ENCODE assay signal across 1 cellular context in the genomic region with DNA sequence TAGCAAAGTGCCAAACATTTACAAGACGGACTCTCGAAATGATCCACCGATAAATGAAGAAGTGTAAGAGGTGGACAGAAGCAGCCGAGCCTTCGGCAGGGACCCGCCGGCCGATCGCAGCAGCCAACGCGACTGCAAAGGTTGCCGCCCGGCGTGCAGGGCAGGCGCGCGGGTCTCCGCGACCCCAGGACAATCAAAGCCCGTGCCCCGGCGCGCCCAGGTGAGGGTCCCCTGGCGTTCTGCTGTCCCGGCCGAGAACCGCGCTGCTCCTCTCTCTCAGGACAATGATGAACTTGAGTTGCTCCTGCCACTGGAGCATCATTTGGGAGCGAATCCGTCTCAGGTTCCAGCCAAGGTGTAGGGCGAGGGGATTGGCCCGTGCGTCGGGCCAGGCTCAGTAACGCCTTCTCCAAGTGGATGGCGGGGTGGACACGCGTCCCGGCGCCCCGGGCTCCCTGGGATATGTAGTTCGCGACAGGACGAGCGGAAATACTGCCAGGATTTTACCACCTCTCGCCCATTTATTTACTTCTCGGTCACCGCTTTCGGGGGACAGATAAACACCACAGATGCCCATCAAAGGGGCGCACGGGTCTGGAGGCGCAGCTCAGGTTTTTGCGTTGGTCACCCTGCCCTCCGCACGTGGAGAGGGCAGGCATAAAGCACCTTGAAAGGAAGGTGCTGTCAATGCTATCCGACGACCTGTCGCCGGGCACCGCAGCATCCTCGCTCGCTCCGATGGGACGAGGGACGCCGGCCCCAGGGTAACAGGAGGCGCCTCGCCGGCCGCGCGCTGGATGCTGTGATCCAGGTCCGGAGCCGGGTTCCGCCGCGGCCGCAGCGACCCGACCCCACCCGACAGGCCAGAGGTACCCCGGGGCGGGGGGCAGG.
TF ChIP-seq lines count a peak whose summit lies in the region.

A gene with protein sequence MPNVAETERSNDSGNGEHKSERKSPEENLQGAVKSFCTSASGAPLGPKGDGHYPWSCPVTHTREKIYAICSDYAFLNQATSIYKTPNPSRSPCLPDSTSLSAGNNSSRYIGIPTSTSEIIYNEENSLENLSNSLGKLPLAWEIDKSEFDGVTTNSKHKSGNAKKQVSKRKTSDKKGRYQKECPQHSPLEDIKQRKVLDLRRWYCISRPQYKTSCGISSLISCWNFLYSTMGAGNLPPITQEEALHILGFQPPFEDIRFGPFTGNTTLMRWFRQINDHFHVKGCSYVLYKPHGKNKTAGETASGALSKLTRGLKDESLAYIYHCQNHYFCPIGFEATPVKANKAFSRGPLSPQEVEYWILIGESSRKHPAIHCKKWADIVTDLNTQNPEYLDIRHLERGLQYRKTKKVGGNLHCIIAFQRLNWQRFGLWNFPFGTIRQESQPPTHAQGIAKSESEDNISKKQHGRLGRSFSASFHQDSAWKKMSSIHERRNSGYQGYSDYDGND (plus strand): TSS at position 467 of the 891 bp plus-strand sequence. CDS start 8,149 bp downstream, outside the sequence.
A gene (minus strand): TSS at position 324 of the 891 bp plus-strand sequence. CDS start 306 bp downstream, at position 18.

TF ChIP-seq in GM12878, 131 proteins besides CTCF, POLR2A, EP300 and RAD21 (continued from another document and continues in another):
- TF ChIP-seq, protein P1, sequence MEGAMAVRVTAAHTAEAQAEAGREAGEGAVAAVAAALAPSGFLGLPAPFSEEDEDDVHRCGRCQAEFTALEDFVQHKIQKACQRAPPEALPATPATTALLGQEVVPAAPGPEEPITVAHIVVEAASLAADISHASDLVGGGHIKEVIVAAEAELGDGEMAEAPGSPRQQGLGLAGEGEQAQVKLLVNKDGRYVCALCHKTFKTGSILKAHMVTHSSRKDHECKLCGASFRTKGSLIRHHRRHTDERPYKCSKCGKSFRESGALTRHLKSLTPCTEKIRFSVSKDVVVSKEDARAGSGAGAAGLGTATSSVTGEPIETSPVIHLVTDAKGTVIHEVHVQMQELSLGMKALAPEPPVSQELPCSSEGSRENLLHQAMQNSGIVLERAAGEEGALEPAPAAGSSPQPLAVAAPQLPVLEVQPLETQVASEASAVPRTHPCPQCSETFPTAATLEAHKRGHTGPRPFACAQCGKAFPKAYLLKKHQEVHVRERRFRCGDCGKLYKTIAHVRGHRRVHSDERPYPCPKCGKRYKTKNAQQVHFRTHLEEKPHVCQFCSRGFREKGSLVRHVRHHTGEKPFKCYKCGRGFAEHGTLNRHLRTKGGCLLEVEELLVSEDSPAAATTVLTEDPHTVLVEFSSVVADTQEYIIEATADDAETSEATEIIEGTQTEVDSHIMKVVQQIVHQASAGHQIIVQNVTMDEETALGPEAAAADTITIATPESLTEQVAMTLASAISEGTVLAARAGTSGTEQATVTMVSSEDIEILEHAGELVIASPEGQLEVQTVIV (IDR thresholded peaks at IDR 0.05; ENCODE audit: borderline replicate concordance, partially characterized antibody) = peak; percentile 26
- TF ChIP-seq, protein P2, sequence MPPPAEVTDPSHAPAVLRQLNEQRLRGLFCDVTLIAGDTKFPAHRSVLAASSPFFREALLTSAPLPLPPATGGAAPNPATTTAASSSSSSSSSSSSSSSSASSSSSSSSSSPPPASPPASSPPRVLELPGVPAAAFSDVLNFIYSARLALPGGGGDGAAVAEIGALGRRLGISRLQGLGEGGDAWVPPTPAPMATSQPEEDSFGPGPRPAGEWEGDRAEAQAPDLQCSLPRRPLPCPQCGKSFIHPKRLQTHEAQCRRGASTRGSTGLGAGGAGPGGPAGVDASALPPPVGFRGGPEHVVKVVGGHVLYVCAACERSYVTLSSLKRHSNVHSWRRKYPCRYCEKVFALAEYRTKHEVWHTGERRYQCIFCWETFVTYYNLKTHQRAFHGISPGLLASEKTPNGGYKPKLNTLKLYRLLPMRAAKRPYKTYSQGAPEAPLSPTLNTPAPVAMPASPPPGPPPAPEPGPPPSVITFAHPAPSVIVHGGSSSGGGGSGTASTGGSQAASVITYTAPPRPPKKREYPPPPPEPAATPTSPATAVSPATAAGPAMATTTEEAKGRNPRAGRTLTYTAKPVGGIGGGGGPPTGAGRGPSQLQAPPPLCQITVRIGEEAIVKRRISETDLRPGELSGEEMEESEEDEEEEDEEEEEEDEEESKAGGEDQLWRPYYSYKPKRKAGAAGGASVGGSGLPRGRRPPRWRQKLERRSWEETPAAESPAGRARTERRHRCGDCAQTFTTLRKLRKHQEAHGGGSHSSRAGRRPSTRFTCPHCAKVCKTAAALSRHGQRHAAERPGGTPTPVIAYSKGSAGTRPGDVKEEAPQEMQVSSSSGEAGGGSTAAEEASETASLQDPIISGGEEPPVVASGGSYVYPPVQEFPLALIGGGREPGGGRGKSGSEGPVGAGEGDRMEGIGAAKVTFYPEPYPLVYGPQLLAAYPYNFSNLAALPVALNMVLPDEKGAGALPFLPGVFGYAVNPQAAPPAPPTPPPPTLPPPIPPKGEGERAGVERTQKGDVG (CRISPR knock-in tag; IDR thresholded peaks at IDR 0.05) = no peak
- TF ChIP-seq BRCA1 (IDR thresholded peaks at IDR 0.05; ENCODE audit: low read depth, low read length) (no peak), SIX5 (IDR thresholded peaks at IDR 0.05; ENCODE audit: low read depth, low read length, severe bottlenecking) (peak; percentile 90), HCFC1 (IDR thresholded peaks at IDR 0.05; ENCODE audit: low read length) (peak; percentile 96), RAD51 (IDR thresholded peaks at IDR 0.05) (peak; percentile 64), KDM1A (IDR thresholded peaks at IDR 0.05; ENCODE audit: borderline replicate concordance) (no peak), ZNF207 (IDR thresholded peaks at IDR 0.05; ENCODE audit: borderline replicate concordance) (0 out of 2 replicates have a peak, but pooled peaks have one; percentile 16), POLR2AphosphoS5 (IDR thresholded peaks at IDR 0.05; ENCODE audit: low read length) (peak; percentile 46; the same call in 1 of the 2 replicates), CBFB (IDR thresholded peaks at IDR 0.05; ENCODE audit: low read depth) (no peak), CBX5 (IDR thresholded peaks at IDR 0.05; ENCODE audit: low read depth) (no peak), SMAD1 (IDR thresholded peaks at IDR 0.05; ENCODE audit: low read depth, partially characterized antibody) (no peak), YY1 (IDR thresholded peaks at IDR 0.05; ENCODE audit: low read depth, low read length) (peak; percentile 49; the same call in 1 of the 2 replicates), LARP7 (IDR thresholded peaks at IDR 0.05) (peak; percentile 76), IKZF2 (IDR thresholded peaks at IDR 0.05) (peak in 1 of 2 experiments; percentile 33; a peak in 3 of 4 replicates), SREBF1 (IDR thresholded peaks at IDR 0.05; ENCODE audit: low read length) (peak; percentile 68; the same call in 1 of the 2 replicates), NR2C1 (IDR thresholded peaks at IDR 0.05) (peak; percentile 6; the same call in 1 of the 2 replicates), RELA (IDR thresholded peaks at IDR 0.05; ENCODE audit: borderline replicate concordance, partially characterized antibody) (peak; percentile 76)
- TF ChIP-seq, protein P3, sequence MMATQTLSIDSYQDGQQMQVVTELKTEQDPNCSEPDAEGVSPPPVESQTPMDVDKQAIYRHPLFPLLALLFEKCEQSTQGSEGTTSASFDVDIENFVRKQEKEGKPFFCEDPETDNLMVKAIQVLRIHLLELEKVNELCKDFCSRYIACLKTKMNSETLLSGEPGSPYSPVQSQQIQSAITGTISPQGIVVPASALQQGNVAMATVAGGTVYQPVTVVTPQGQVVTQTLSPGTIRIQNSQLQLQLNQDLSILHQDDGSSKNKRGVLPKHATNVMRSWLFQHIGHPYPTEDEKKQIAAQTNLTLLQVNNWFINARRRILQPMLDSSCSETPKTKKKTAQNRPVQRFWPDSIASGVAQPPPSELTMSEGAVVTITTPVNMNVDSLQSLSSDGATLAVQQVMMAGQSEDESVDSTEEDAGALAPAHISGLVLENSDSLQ (IDR thresholded peaks at IDR 0.05) = peak; percentile 29; the same call in 1 of the 2 replicates
- TF ChIP-seq, protein P4, sequence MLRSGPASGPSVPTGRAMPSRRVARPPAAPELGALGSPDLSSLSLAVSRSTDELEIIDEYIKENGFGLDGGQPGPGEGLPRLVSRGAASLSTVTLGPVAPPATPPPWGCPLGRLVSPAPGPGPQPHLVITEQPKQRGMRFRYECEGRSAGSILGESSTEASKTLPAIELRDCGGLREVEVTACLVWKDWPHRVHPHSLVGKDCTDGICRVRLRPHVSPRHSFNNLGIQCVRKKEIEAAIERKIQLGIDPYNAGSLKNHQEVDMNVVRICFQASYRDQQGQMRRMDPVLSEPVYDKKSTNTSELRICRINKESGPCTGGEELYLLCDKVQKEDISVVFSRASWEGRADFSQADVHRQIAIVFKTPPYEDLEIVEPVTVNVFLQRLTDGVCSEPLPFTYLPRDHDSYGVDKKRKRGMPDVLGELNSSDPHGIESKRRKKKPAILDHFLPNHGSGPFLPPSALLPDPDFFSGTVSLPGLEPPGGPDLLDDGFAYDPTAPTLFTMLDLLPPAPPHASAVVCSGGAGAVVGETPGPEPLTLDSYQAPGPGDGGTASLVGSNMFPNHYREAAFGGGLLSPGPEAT (IDR thresholded peaks at IDR 0.05; ENCODE audit: low read depth) = 0 out of 2 replicates have a peak, but pooled peaks have one; percentile 44
- TF ChIP-seq, protein P5, sequence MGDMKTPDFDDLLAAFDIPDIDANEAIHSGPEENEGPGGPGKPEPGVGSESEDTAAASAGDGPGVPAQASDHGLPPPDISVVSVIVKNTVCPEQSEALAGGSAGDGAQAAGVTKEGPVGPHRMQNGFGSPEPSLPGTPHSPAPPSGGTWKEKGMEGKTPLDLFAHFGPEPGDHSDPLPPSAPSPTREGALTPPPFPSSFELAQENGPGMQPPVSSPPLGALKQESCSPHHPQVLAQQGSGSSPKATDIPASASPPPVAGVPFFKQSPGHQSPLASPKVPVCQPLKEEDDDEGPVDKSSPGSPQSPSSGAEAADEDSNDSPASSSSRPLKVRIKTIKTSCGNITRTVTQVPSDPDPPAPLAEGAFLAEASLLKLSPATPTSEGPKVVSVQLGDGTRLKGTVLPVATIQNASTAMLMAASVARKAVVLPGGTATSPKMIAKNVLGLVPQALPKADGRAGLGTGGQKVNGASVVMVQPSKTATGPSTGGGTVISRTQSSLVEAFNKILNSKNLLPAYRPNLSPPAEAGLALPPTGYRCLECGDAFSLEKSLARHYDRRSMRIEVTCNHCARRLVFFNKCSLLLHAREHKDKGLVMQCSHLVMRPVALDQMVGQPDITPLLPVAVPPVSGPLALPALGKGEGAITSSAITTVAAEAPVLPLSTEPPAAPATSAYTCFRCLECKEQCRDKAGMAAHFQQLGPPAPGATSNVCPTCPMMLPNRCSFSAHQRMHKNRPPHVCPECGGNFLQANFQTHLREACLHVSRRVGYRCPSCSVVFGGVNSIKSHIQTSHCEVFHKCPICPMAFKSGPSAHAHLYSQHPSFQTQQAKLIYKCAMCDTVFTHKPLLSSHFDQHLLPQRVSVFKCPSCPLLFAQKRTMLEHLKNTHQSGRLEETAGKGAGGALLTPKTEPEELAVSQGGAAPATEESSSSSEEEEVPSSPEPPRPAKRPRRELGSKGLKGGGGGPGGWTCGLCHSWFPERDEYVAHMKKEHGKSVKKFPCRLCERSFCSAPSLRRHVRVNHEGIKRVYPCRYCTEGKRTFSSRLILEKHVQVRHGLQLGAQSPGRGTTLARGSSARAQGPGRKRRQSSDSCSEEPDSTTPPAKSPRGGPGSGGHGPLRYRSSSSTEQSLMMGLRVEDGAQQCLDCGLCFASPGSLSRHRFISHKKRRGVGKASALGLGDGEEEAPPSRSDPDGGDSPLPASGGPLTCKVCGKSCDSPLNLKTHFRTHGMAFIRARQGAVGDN (IDR thresholded peaks at IDR 0.05) = 0 out of 2 replicates have a peak, but pooled peaks have one; percentile 18
- TF ChIP-seq, protein P6, sequence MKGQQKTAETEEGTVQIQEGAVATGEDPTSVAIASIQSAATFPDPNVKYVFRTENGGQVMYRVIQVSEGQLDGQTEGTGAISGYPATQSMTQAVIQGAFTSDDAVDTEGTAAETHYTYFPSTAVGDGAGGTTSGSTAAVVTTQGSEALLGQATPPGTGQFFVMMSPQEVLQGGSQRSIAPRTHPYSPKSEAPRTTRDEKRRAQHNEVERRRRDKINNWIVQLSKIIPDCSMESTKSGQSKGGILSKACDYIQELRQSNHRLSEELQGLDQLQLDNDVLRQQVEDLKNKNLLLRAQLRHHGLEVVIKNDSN (IDR thresholded peaks at IDR 0.05; ENCODE audit: borderline replicate concordance, extremely low read length, insufficient read depth, low read depth, low read length) = peak; percentile 73
- TF ChIP-seq, protein P7, sequence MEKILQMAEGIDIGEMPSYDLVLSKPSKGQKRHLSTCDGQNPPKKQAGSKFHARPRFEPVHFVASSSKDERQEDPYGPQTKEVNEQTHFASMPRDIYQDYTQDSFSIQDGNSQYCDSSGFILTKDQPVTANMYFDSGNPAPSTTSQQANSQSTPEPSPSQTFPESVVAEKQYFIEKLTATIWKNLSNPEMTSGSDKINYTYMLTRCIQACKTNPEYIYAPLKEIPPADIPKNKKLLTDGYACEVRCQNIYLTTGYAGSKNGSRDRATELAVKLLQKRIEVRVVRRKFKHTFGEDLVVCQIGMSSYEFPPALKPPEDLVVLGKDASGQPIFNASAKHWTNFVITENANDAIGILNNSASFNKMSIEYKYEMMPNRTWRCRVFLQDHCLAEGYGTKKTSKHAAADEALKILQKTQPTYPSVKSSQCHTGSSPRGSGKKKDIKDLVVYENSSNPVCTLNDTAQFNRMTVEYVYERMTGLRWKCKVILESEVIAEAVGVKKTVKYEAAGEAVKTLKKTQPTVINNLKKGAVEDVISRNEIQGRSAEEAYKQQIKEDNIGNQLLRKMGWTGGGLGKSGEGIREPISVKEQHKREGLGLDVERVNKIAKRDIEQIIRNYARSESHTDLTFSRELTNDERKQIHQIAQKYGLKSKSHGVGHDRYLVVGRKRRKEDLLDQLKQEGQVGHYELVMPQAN (conservative IDR thresholded peaks at IDR 0.05) = peak; percentile 71
- TF ChIP-seq, protein P8, sequence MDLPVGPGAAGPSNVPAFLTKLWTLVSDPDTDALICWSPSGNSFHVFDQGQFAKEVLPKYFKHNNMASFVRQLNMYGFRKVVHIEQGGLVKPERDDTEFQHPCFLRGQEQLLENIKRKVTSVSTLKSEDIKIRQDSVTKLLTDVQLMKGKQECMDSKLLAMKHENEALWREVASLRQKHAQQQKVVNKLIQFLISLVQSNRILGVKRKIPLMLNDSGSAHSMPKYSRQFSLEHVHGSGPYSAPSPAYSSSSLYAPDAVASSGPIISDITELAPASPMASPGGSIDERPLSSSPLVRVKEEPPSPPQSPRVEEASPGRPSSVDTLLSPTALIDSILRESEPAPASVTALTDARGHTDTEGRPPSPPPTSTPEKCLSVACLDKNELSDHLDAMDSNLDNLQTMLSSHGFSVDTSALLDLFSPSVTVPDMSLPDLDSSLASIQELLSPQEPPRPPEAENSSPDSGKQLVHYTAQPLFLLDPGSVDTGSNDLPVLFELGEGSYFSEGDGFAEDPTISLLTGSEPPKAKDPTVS (IDR thresholded peaks at IDR 0.05; ENCODE audit: low read depth, low read length) = no peak
